ENCODE assay signal across 1 cellular context in genomic region chr6:111664565-111665039, GRCh38.
TF ChIP-seq lines count a peak whose summit lies in the region.

No MANE protein-coding gene starts in this region.

TF ChIP-seq in K562, 482 proteins besides CTCF, POLR2A, EP300 and RAD21:
- TF ChIP-seq SMAD4 (CRISPR knock-in tag; conservative IDR thresholded peaks at IDR 0.05): no peak
- peak; percentile 12; the same call in 1 of the 2 replicates for TF ChIP-seq ZNF316 (IDR thresholded peaks at IDR 0.05)
- TF ChIP-seq BACH1 (tag; IDR thresholded peaks at IDR 0.05): no peak
TF ChIP-seq in K562: peak in this region for 1.
